ENCODE assay signal across 23 cellular contexts in genomic region chr18:40019797-40020392, GRCh38.
A peak's percentile ranks its signal among the peaks of the same experiment; 100 is the strongest.
DNase-seq lines count a peak whose midpoint lies in the region; ATAC-seq and TF ChIP-seq lines count a peak whose summit lies in the region.
"Had no signal": no experiment of that assay in that cellular context is flagged by ENCODE, and none has a peak within 500 bp of the region (broad histone marks: within the 10 kb centered on the region; RNA-seq: fewer than 3 reads in every experiment).

No MANE protein-coding gene starts in this region.

- H4K8ac ChIP-seq in mesendoderm (ENCODE audit: low read depth, low read length): no peak overlapping the region

- H3K18ac ChIP-seq in mesendoderm (ENCODE audit: low read length): peak overlapping the region; percentile 28

- H2BK5ac ChIP-seq in mesendoderm (ENCODE audit: low read length): no peak overlapping the region

- no peak overlapping the region for H3K27ac ChIP-seq in mesendoderm (ENCODE audit: low read depth, low read length)
- H3K27ac ChIP-seq: HL-60, upper lobe of right lung had no signal

- H3K4me1 ChIP-seq in mesendoderm (ENCODE audit: control insufficient read depth, low read depth, low read length): no peaks in the 10 kb centered on the region
- H3K4me1 ChIP-seq: upper lobe of right lung had no signal

- H2BK120ac ChIP-seq in mesendoderm (ENCODE audit: low read depth, low read length): no peak overlapping the region

- no peaks in the 10 kb centered on the region for H3K27me3 ChIP-seq in mesendoderm (ENCODE audit: insufficient read depth, low read length, poor library complexity)
- H3K27me3 ChIP-seq: upper lobe of right lung had no signal

- H3K79me2 ChIP-seq in mesendoderm (ENCODE audit: control insufficient read depth, insufficient read depth, low read length): no peaks in the 10 kb centered on the region

- H3K4me3 ChIP-seq in epithelial cell of esophagus (ENCODE audit: low read length) (no peak overlapping the region), mesendoderm (ENCODE audit: low read length) (no peak overlapping the region)
- H3K4me3 ChIP-seq: upper lobe of right lung had no signal

- no peak overlapping the region for H4K5ac ChIP-seq in mesendoderm (ENCODE audit: low read length)

- H2BK15ac ChIP-seq in mesendoderm (replicated peaks; ENCODE audit: low read depth): no peak overlapping the region

- TF ChIP-seq CTCF in epithelial cell of esophagus (IDR thresholded peaks at IDR 0.05; ENCODE audit: insufficient read depth, low read depth, low read length, missing control alignments): peak; percentile 14

- no peaks in the 10 kb centered on the region for H3K36me3 ChIP-seq in mesendoderm (ENCODE audit: control insufficient read depth, insufficient read depth, low read length)
- H3K36me3 ChIP-seq: upper lobe of right lung had no signal

- DNase-seq in NCI-H1417 (lab: John Stamatoyannopoulos, UW) (peak in 2 of 3 experiments; percentile 17 to 47), NCI-H1417 treated with DMSO at 0.1 percent for 48 hours (lab: John Stamatoyannopoulos, UW) (no peak), NCI-H69 (lab: John Stamatoyannopoulos, UW) (peak; percentile 49), epithelial cell of esophagus (ENCODE audit: low read depth) (peak; percentile 15), mesendoderm (peak; percentile 16), OCI-M2 (lab: John Stamatoyannopoulos, UW; ENCODE audit: unreplicated experiment) (no peak)
- no peak for DNase-seq in central memory CD4-positive, alpha-beta T cell
- DNase-seq: 8988T; activated CD4-positive, alpha-beta T cell treated with anti-CD3 and anti-CD28 coated beads, Interleukin-2, amount 50 U/mL, for 4 hours; activated CD4-positive, CD25-positive, alpha-beta regulatory T cell; CD4-positive, alpha-beta memory T cell; DMS 273 treated with DMSO at 0.1 percent for 48 hours; GDM1; mesenchymal stem cell; NCI-H1105; NCI-H524; SW 1271; T1000; upper lobe of right lung had no signal

- no peak for ATAC-seq in GM18867 (IDR thresholded peaks at IDR 0.05; ENCODE audit: unreplicated experiment)
- ATAC-seq: activated T-helper 17 cell treated with anti-CD3 and anti-CD28 coated beads, Interleukin-2, amount 50 U/mL, for 72 hours; HCT116; upper lobe of right lung had no signal

- H3K23ac ChIP-seq in mesendoderm (ENCODE audit: low read length): no peak overlapping the region

- H3K79me1 ChIP-seq in mesendoderm (ENCODE audit: low read length): no peaks in the 10 kb centered on the region

- peak overlapping the region; percentile 3 for H3K4ac ChIP-seq in mesendoderm (ENCODE audit: low read depth, low read length)

- no CpG with 5 or more reads among the region's 2 CpGs for WGBS in mesendoderm (ENCODE audit: extremely low coverage, insufficient coverage, low lambda C conversion rate)

- no peak overlapping the region for H3K9ac ChIP-seq in mesendoderm (ENCODE audit: low read length)

- no peak overlapping the region for H3K56ac ChIP-seq in mesendoderm (ENCODE audit: low read length)

- H3K4me2 ChIP-seq in mesendoderm (ENCODE audit: low read length): no peak overlapping the region

- no peak overlapping the region for H2AK5ac ChIP-seq in mesendoderm (ENCODE audit: low read length)

Comparison
In these comparisons a context has a peak if more than half of its experiments do, and no peak if none do; other contexts are left out.
1. DNase-seq: peak in NCI-H1417 (2 of 3), NCI-H69 (single experiment), epithelial cell of esophagus (single experiment) and mesendoderm (single experiment); none in NCI-H1417 treated with DMSO at 0.1 percent for 48 hours (single experiment), OCI-M2 (single experiment) and central memory CD4-positive, alpha-beta T cell (single experiment).